28 cellular contexts compared by ENCODE assay signal in genomic region chr1:170676628-170677027, GRCh38. TPM values are rescaled to one million over a fixed set of nuclear protein-coding genes. Genes with fewer than 3 reads are reported as not detected.
DNase-seq lines count a peak whose midpoint lies in the region; ATAC-seq and TF ChIP-seq lines count a peak whose summit lies in the region.
"Had no signal": no experiment of that assay in that cellular context is flagged by ENCODE, and none has a peak within 500 bp of the region (broad histone marks: within the 10 kb centered on the region; RNA-seq: fewer than 3 reads in every experiment).

No MANE protein-coding gene starts in this region.

- peak; percentile 67 for ATAC-seq in SK-N-SH treated with all-trans-retinoic acid at 6 μM for 48 hours
- ATAC-seq in natural killer cell treated with Interleukin-12 subunit alpha and Interleukin-12 subunit beta and Interleukin-15 and Interleukin-18, amount 100 ng/mL, for 72 hours, result no peak
- ATAC-seq: activated CD4-positive, alpha-beta T cell treated with anti-CD3 and anti-CD28 coated beads for 36 hours; GM23338; heart right ventricle; left cardiac atrium; right lobe of liver had no signal

- H3K27me3 Mint-ChIP-seq in natural killer cell treated with Interleukin-12 subunit alpha and Interleukin-12 subunit beta and Interleukin-15 and Interleukin-18, amount 100 ng/mL, for 72 hours, result peaks cover 18 to 55% of the 10 kb centered on the region in 2 donors

- H3K36me3 Mint-ChIP-seq in natural killer cell treated with Interleukin-12 subunit alpha and Interleukin-12 subunit beta and Interleukin-15 and Interleukin-18, amount 100 ng/mL, for 72 hours, result no peaks in the 10 kb centered on the region
- H3K36me3 Mint-ChIP-seq: activated naive CD8-positive, alpha-beta T cell had no signal

- H3K4me3 Mint-ChIP-seq in natural killer cell treated with Interleukin-12 subunit alpha and Interleukin-12 subunit beta and Interleukin-15 and Interleukin-18, amount 100 ng/mL, for 72 hours, result no peak overlapping the region
- H3K4me3 Mint-ChIP-seq: activated CD4-positive, alpha-beta T cell treated with anti-CD3 and anti-CD28 coated beads for 36 hours; activated naive CD8-positive, alpha-beta T cell; GM23338; IgD-negative memory B cell had no signal

- H3K4me1 ChIP-seq in skeletal muscle satellite cell (ENCODE audit: control insufficient read depth, insufficient read depth, low read length), result peaks cover 61% of the 10 kb centered on the region
- H3K4me1 ChIP-seq: BLaER1, right lobe of liver had no signal

- H3K4me2 ChIP-seq in skeletal muscle satellite cell (ENCODE audit: low read length), result no peak overlapping the region
- H3K4me2 ChIP-seq: BLaER1, GM23338 had no signal

- no peaks in the 10 kb centered on the region for H3K9me3 Mint-ChIP-seq in natural killer cell treated with Interleukin-12 subunit alpha and Interleukin-12 subunit beta and Interleukin-15 and Interleukin-18, amount 100 ng/mL, for 72 hours
- H3K9me3 Mint-ChIP-seq: GM23338, IgD-negative memory B cell had no signal

- no peak overlapping the region for H3K27ac Mint-ChIP-seq in natural killer cell treated with Interleukin-12 subunit alpha and Interleukin-12 subunit beta and Interleukin-15 and Interleukin-18, amount 100 ng/mL, for 72 hours
- H3K27ac Mint-ChIP-seq: activated CD4-positive, alpha-beta T cell treated with anti-CD3 and anti-CD28 coated beads for 36 hours; activated naive CD8-positive, alpha-beta T cell; GM23338; IgD-negative memory B cell had no signal

- H3K27me3 ChIP-seq in skeletal muscle satellite cell (ENCODE audit: control insufficient read depth, insufficient read depth, low read length), result no peaks in the 10 kb centered on the region
- H3K27me3 ChIP-seq: BLaER1, testis had no signal

- no peaks in the 10 kb centered on the region for H3K36me3 ChIP-seq in skeletal muscle satellite cell (ENCODE audit: insufficient read depth, low read length)
- H3K36me3 ChIP-seq: BLaER1, right lobe of liver had no signal

- peak overlapping the region; percentile 47 for H3K9ac ChIP-seq in skeletal muscle satellite cell (ENCODE audit: low read depth, low read length)
- H3K9ac ChIP-seq: BLaER1 had no signal

- DNase-seq in AG20443 (ENCODE audit: low spot score) (peak; percentile 40), fibroblast of peridontal ligament (ENCODE audit: extremely low read depth) (peak; percentile 79), 8988T (no peak), SW 1271 (lab: John Stamatoyannopoulos, UW) (no peak), A172 (ENCODE audit: low spot score) (no peak)
- DNase-seq in natural killer cell treated with Interleukin-12 subunit alpha and Interleukin-12 subunit beta and Interleukin-15 and Interleukin-18, amount 100 ng/mL, for 72 hours (ENCODE audit: low spot score), result no peak
- DNase-seq: activated CD4-positive, alpha-beta T cell treated with anti-CD3 and anti-CD28 coated beads for 36 hours; activated CD8-positive, alpha-beta memory T cell treated with anti-CD3 and anti-CD28 coated beads for 24 hours; activated effector memory CD4-positive, alpha-beta T cell treated with Interleukin-2 at 50 U/mL for 16 hours; DMS79; heart right ventricle; left cardiac atrium; NCI-H1048; NCI-H1694; NCI-H446 treated with DMSO at 0.1 percent for 48 hours; right lobe of liver; RPMI8226; stimulated activated CD4-positive, alpha-beta T cell treated with anti-CD3 and anti-CD28 coated beads, Interleukin-15, amount 100 ng/mL, for 24 hours; stimulated activated naive CD4-positive, alpha-beta T cell; testis had no signal

- H3K4me1 Mint-ChIP-seq in natural killer cell treated with Interleukin-12 subunit alpha and Interleukin-12 subunit beta and Interleukin-15 and Interleukin-18, amount 100 ng/mL, for 72 hours (ENCODE audit: low read depth in 2 of 2), result no peaks in the 10 kb centered on the region
- H3K4me1 Mint-ChIP-seq: activated CD4-positive, alpha-beta T cell treated with anti-CD3 and anti-CD28 coated beads for 36 hours; IgD-negative memory B cell had no signal

- no peaks in the 10 kb centered on the region for H3K9me3 ChIP-seq in skeletal muscle satellite cell (replicated peaks; ENCODE audit: low read length)
- H3K9me3 ChIP-seq: BLaER1, heart right ventricle, right lobe of liver, testis had no signal

- no peak overlapping the region for H3K4me3 ChIP-seq in skeletal muscle satellite cell (ENCODE audit: low read length)
- H3K4me3 ChIP-seq: BLaER1, GM23338, heart right ventricle, right lobe of liver, testis had no signal

TF ChIP-seq in SK-N-SH treated with all-trans-retinoic acid at 6 μM for 48 hours, 23 proteins besides CTCF, POLR2A, EP300 and RAD21:
- TF ChIP-seq RARB (CRISPR knock-in tag; IDR thresholded peaks at IDR 0.05) (no peak), TOX (CRISPR knock-in tag; IDR thresholded peaks at IDR 0.05; ENCODE audit: borderline replicate concordance) (peak; percentile 60; the same call in 1 of the 2 replicates), GLIS3 (CRISPR knock-in tag; IDR thresholded peaks at IDR 0.05) (no peak)

RNA-seq across cellular contexts. Expression of gene PRRX1, which starts 12.7 kb away (rescaled TPM):
- 228 and 249 TPM in 2 replicates for total RNA-seq in skeletal muscle satellite cell (2012; rRNA removed)
- total RNA-seq in A172 (2014; rRNA removed; shearing (Covaris generic)), result 14.0 and 18.2 TPM in 2 replicates
- not detected for total RNA-seq in natural killer cell treated with Interleukin-12 subunit alpha and Interleukin-12 subunit beta and Interleukin-15 and Interleukin-18, amount 100 ng/mL, for 72 hours
- total RNA-seq: activated CD4-positive, alpha-beta T cell treated with anti-CD3 and anti-CD28 coated beads for 36 hours; endothelial cell of umbilical vein; GM23338; T-helper 2 cell treated with Interferon-gamma antibody and Interleukin-4, amounts not matched to agents 100 ng/mL and 5 ng/mL, for 36 hours had no signal

Comparison
In these comparisons a context has a peak if more than half of its experiments do, and no peak if none do; other contexts are left out.
1. DNase-seq: peak in AG20443 (single experiment) and fibroblast of peridontal ligament (single experiment); none in 8988T (single experiment), SW 1271 (0 of 2), A172 (single experiment) and natural killer cell treated with Interleukin-12 subunit alpha and Interleukin-12 subunit beta and Interleukin-15 and Interleukin-18, amount 100 ng/mL, for 72 hours (single experiment).
2. RNA of gene PRRX1, which starts 12.7 kb away (total RNA-seq): 14.0 to 18.2 TPM in A172; not detected in natural killer cell treated with Interleukin-12 subunit alpha and Interleukin-12 subunit beta and Interleukin-15 and Interleukin-18, amount 100 ng/mL, for 72 hours; every median in the first group is over 10 times any median in the second.